Comparison of ENCODE assay signal across 23 cellular contexts in genomic region chr3:127773752-127774395, GRCh38. TPM values are rescaled to one million over a fixed set of nuclear protein-coding genes. Genes with fewer than 3 reads are reported as not detected.
DNase-seq lines count a peak whose midpoint lies in the region; ATAC-seq and TF ChIP-seq lines count a peak whose summit lies in the region.
"Had no signal": no experiment of that assay in that cellular context is flagged by ENCODE, and none has a peak within 500 bp of the region (broad histone marks: within the 10 kb centered on the region; RNA-seq: fewer than 3 reads in every experiment).

No MANE protein-coding gene starts in this region.

- POLR2A ChIA-PET in Panc1 (lab: Charles Lee) = no interaction called here

- TF ChIP-seq CTCF in Calu3 (IDR thresholded peaks at IDR 0.05; ENCODE audit: unreplicated experiment) = no peak
- TF ChIP-seq CTCF in Panc1 (IDR thresholded peaks at IDR 0.05) = no peak
- TF ChIP-seq CTCF in brain microvascular endothelial cell (IDR thresholded peaks at IDR 0.05; ENCODE audit: low read depth, low read length, missing control alignments) = no peak

- intact Hi-C loops in Calu3 (cut with micrococcal nuclease; ENCODE audit: unreplicated experiment) = no loop called here
- intact Hi-C loops in Panc1 (cut with micrococcal nuclease; ENCODE audit: unreplicated experiment) = no loop called here

- H3K4me3 Mint-ChIP-seq in Calu3 (ENCODE audit: low read depth, unreplicated experiment) = no peak overlapping the region
- no peak overlapping the region for H3K4me3 Mint-ChIP-seq in memory B cell
- H3K4me3 Mint-ChIP-seq in stimulated activated effector memory CD8-positive, alpha-beta T cell treated with anti-CD3 and anti-CD28 coated beads, Interleukin-12 subunit alpha, Interleukin-12 subunit beta, amount 100 ng/mL, for 72 hours = no peak overlapping the region
- H3K4me3 Mint-ChIP-seq: activated naive CD4-positive, alpha-beta T cell treated with anti-CD3 and anti-CD28 coated beads for 36 hours; activated T-cell treated with anti-CD3 and anti-CD28 coated beads, Interleukin-2, amount 50 U/mL, for 4 hours; CD4-positive, CD25-positive, alpha-beta regulatory T cell; T-helper 17 cell had no signal

- H3K4me3 ChIP-seq in Panc1 (ENCODE audit: low read depth in 2 of 2, low read length in 2 of 2) (no peak overlapping the region), brain microvascular endothelial cell (ENCODE audit: low read depth, low read length) (no peak overlapping the region)
- H3K4me3 ChIP-seq: cardiac muscle cell, esophagus squamous epithelium, gastrocnemius medialis, K562, thoracic aorta had no signal

- H3K27ac ChIP-seq in Panc1 (ENCODE audit: low read length) = no peak overlapping the region
- no peak overlapping the region for H3K27ac ChIP-seq in brain microvascular endothelial cell
- H3K27ac ChIP-seq: cardiac muscle cell, esophagus squamous epithelium had no signal

- H3K36me3 Mint-ChIP-seq in Calu3 (ENCODE audit: insufficient read depth, unreplicated experiment) (peaks cover 7% of the 10 kb centered on the region), memory B cell (no peaks in the 10 kb centered on the region)
- H3K36me3 Mint-ChIP-seq in stimulated activated effector memory CD8-positive, alpha-beta T cell treated with anti-CD3 and anti-CD28 coated beads, Interleukin-12 subunit alpha, Interleukin-12 subunit beta, amount 100 ng/mL, for 72 hours = no peaks in the 10 kb centered on the region
- H3K36me3 Mint-ChIP-seq: CD4-positive, CD25-positive, alpha-beta regulatory T cell had no signal

- H3K27ac Mint-ChIP-seq in Calu3 (ENCODE audit: unreplicated experiment) (peak overlapping the region; percentile 9), memory B cell (peak overlapping the region; percentile 48)
- H3K27ac Mint-ChIP-seq in stimulated activated effector memory CD8-positive, alpha-beta T cell treated with anti-CD3 and anti-CD28 coated beads, Interleukin-12 subunit alpha, Interleukin-12 subunit beta, amount 100 ng/mL, for 72 hours = peak overlapping the region; percentile 3
- H3K27ac Mint-ChIP-seq: activated naive CD4-positive, alpha-beta T cell treated with anti-CD3 and anti-CD28 coated beads for 36 hours; CD4-positive, CD25-positive, alpha-beta regulatory T cell; T-helper 17 cell had no signal

- peaks cover 6% of the 10 kb centered on the region; the same call in 1 of the 2 replicates for H3K9me3 ChIP-seq in Panc1 (ENCODE audit: control insufficient read depth, insufficient read depth, low read depth, low read length)
- H3K9me3 ChIP-seq: gastrocnemius medialis, thoracic aorta had no signal

- no TSS peak for BruUV-seq in Calu3 (replicated peaks; lab: Mats Ljungman, UMichigan)
- no TSS peak for BruUV-seq in Panc1 (replicated peaks; lab: Mats Ljungman, UMichigan)

- no peaks in the 10 kb centered on the region for H3K27me3 ChIP-seq in Panc1 (ENCODE audit: control insufficient read depth, insufficient read depth, low read length)
- no peaks in the 10 kb centered on the region for H3K27me3 ChIP-seq in brain microvascular endothelial cell (replicated peaks)
- H3K27me3 ChIP-seq: cardiac muscle cell, esophagus squamous epithelium, gastrocnemius medialis had no signal

- H3K4me1 ChIP-seq in Panc1 (ENCODE audit: control insufficient read depth, insufficient read depth, low read length) = peaks cover 7% of the 10 kb centered on the region; the same call in 1 of the 2 replicates

- H3K4me1 Mint-ChIP-seq in Calu3 (ENCODE audit: low read depth, unreplicated experiment) = peaks cover 31% of the 10 kb centered on the region
- H3K4me1 Mint-ChIP-seq in memory B cell = peaks cover 11% of the 10 kb centered on the region
- H3K4me1 Mint-ChIP-seq in stimulated activated effector memory CD8-positive, alpha-beta T cell treated with anti-CD3 and anti-CD28 coated beads, Interleukin-12 subunit alpha, Interleukin-12 subunit beta, amount 100 ng/mL, for 72 hours = peaks cover 17% of the 10 kb centered on the region
- H3K4me1 Mint-ChIP-seq: CD4-positive, CD25-positive, alpha-beta regulatory T cell had no signal

- in situ Hi-C loops in Panc1 (cut with HindIII; ENCODE audit: low pct_unique_long_range_greater_than_20kb, low sequenced_read_pairs) (no loop called here), brain microvascular endothelial cell (cut with HindIII; ENCODE audit: low pct_ligation_motif_present, low sequenced_read_pairs) (no loop called here)

- H3K27me3 Mint-ChIP-seq in Calu3 (ENCODE audit: unreplicated experiment) = no peaks in the 10 kb centered on the region
- H3K27me3 Mint-ChIP-seq in memory B cell = no peaks in the 10 kb centered on the region

- CTCF ChIA-PET in Calu3 (lab: Charles Lee) = no interaction called here
- CTCF ChIA-PET in Panc1 (lab: Charles Lee) = no interaction called here

- no peaks in the 10 kb centered on the region for H3K36me3 ChIP-seq in Panc1 (ENCODE audit: control insufficient read depth, insufficient read depth, low read length)
- no peaks in the 10 kb centered on the region for H3K36me3 ChIP-seq in brain microvascular endothelial cell (replicated peaks)
- H3K36me3 ChIP-seq: cardiac muscle cell, gastrocnemius medialis, thoracic aorta had no signal

- H3K9me3 Mint-ChIP-seq in Calu3 (ENCODE audit: low read depth, unreplicated experiment) = peaks cover 7% of the 10 kb centered on the region
- H3K9me3 Mint-ChIP-seq in memory B cell = peaks cover 5% of the 10 kb centered on the region
- no peaks in the 10 kb centered on the region for H3K9me3 Mint-ChIP-seq in stimulated activated effector memory CD8-positive, alpha-beta T cell treated with anti-CD3 and anti-CD28 coated beads, Interleukin-12 subunit alpha, Interleukin-12 subunit beta, amount 100 ng/mL, for 72 hours

- DNase-seq in Calu3 (no peak), Panc1 (ENCODE audit: low read depth, low spot score) (no peak), memory B cell (ENCODE audit: low spot score in 2 of 2) (no peak), Kasumi-1 (lab: John Stamatoyannopoulos, UW) (no peak), foreskin melanocyte (no peak), brain microvascular endothelial cell (no peak)
- DNase-seq in stimulated activated effector memory CD8-positive, alpha-beta T cell treated with anti-CD3 and anti-CD28 coated beads, Interleukin-12 subunit alpha, Interleukin-12 subunit beta, amount 100 ng/mL, for 72 hours (ENCODE audit: low spot score in 2 of 2) = no peak
- no peak for DNase-seq in activated CD4-positive, alpha-beta T cell treated with anti-CD3 and anti-CD28 coated beads, Interleukin-2, amount 50 U/mL, for 48 hours
- DNase-seq: activated CD8-positive, alpha-beta memory T cell treated with anti-CD3 and anti-CD28 coated beads for 24 hours; activated naive CD4-positive, alpha-beta T cell treated with anti-CD3 and anti-CD28 coated beads for 36 hours; activated T-cell treated with anti-CD3 and anti-CD28 coated beads, Interleukin-2, amount 50 U/mL, for 4 hours; amniotic stem cell; CD4-positive, CD25-positive, alpha-beta regulatory T cell; EL; esophagus squamous epithelium; gastrocnemius medialis; NCI-H1417 treated with DMSO at 0.1 percent for 48 hours; NCI-H510A treated with DMSO at 0.1 percent for 48 hours; stimulated activated CD4-positive, alpha-beta T cell treated with anti-CD3 and anti-CD28 coated beads, Interleukin-2, amount 100 ng/mL, for 24 hours; T-helper 17 cell had no signal

- peak; percentile 35; the same call in 1 of the 2 replicates for ATAC-seq in Panc1
- ATAC-seq in memory B cell (ENCODE audit: low read depth) = no peak
- no peak for ATAC-seq in stimulated activated effector memory CD8-positive, alpha-beta T cell treated with anti-CD3 and anti-CD28 coated beads, Interleukin-12 subunit alpha, Interleukin-12 subunit beta, amount 100 ng/mL, for 72 hours
- ATAC-seq: activated T-cell treated with anti-CD3 and anti-CD28 coated beads, Interleukin-2, amount 50 U/mL, for 4 hours; gastrocnemius medialis; K562; T-helper 17 cell had no signal

RNA-seq across cellular contexts. Expression of gene MGLL, which starts 48.4 kb away (rescaled TPM):
- total RNA-seq in Calu3 (2022) (42.4 and 55.2 TPM in 2 replicates), Panc1 (2021; ENCODE audit: unreplicated experiment) (2.1 TPM)
- 2.4 TPM for polyA plus RNA-seq in Panc1 (2012; ENCODE audit: insufficient read length)

Comparison
In these comparisons a context has a peak if more than half of its experiments do, and no peak if none do; other contexts are left out.
1. RNA of gene MGLL, which starts 48.4 kb away (total RNA-seq): 42.4 to 55.2 TPM in Calu3; 2.1 TPM in Panc1 (single experiment); every median in the first group is over 10 times any median in the second.
2. Peak in every context shown above with its lines, with median percentiles within 50 percentile points of each other: H3K27ac Mint-ChIP-seq.